In the genomic region with DNA sequence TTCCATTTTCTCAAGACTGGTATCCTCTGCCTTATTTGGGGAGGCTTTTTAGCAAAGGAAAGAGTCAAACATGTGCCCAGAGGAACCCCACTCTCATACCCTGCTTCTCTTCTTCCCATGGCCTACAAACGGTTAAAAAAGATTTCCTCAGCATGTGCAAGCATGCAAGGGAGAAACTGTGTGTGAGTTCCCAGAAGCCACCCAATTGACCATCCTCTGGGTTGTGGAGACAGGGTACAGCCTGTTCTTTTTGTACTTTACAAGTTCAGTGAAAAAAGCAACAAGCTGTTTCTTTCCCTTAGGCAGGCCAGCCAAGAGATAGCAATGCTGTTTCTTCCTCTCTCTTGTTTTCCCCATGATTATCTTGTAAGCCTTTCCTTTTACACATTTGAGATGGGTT, we compare ENCODE assay signal across 21 cellular contexts.
DNase-seq lines count a peak whose midpoint lies in the region; TF ChIP-seq lines count a peak whose summit lies in the region.
"Had no signal": no experiment of that assay in that cellular context is flagged by ENCODE, and none has a peak within 500 bp of the region (broad histone marks: within the 10 kb centered on the region; RNA-seq: fewer than 3 reads in every experiment).

No MANE protein-coding gene starts in this region.

- DNase-seq in LHCN-M2 (ENCODE audit: low read depth) (peak; percentile 68), amniotic epithelial cell (ENCODE audit: low read depth) (peak; percentile 89), renal cortical epithelial cell (ENCODE audit: low read depth) (peak; percentile 46), thyroid gland (peak; percentile 20 to 26), T1000 (lab: John Stamatoyannopoulos, UW) (no peak), NCI-H345 treated with DMSO at 0.1 percent for 48 hours (lab: John Stamatoyannopoulos, UW; ENCODE audit: unreplicated experiment) (no peak), mesenchymal stem cell (no peak)
- DNase-seq: AML-193; CD4-positive, alpha-beta T cell; COR-L47; DMS53; NCI-H1048; NCI-H1417; NCI-H1694; NCI-H2029 treated with DMSO at 0.1 percent for 48 hours; NCI-H526 treated with DMSO at 0.1 percent for 48 hours; PC-9; SHP77 had no signal

- H3K36me3 ChIP-seq in thyroid gland: no peaks in the 10 kb centered on the region
- H3K36me3 ChIP-seq in mesenchymal stem cell (ENCODE audit: control insufficient read depth in 1 of 2, insufficient read depth in 2 of 2, low read depth in 1 of 2, low read length in 2 of 2): no peaks in the 10 kb centered on the region
- H3K36me3 ChIP-seq: BLaER1 treated with 17β-estradiol and CSF1 and Interleukin-3, amounts not matched to agents 10 nM and 100 nM had no signal

- H3K14ac ChIP-seq in mesenchymal stem cell (ENCODE audit: low read length in 2 of 2): no peak overlapping the region

- no peak overlapping the region for H3K9ac ChIP-seq in mesenchymal stem cell (ENCODE audit: low read length)
- H3K9ac ChIP-seq: BLaER1 treated with 17β-estradiol and CSF1 and Interleukin-3, amounts not matched to agents 10 nM and 100 nM; KMS-11 had no signal

- H3K4me3 ChIP-seq in thyroid gland (replicated peaks in 1 of 3) (no peak overlapping the region), mesenchymal stem cell (ENCODE audit: insufficient read depth in 1 of 2, low read depth in 1 of 2, low read length in 2 of 2) (no peak overlapping the region)
- H3K4me3 ChIP-seq: A549; BLaER1 treated with 17β-estradiol and CSF1 and Interleukin-3, amounts not matched to agents 10 nM and 100 nM; PC-9 had no signal

- 87 to 92% methylated on average over 1 of the region's 1 CpG for WGBS in thyroid gland, 2 donors
- 67% methylated on average over 1 of the region's 1 CpG for WGBS in mesenchymal stem cell

- no peak overlapping the region for H4K8ac ChIP-seq in mesenchymal stem cell (ENCODE audit: low read length)

- no peak for TF ChIP-seq CTCF in thyroid gland (IDR thresholded peaks at IDR 0.05)

- intact Hi-C loops in thyroid gland (cut with DNase I): no loop called here

- no peak overlapping the region for H3K27ac ChIP-seq in thyroid gland
- no peak overlapping the region for H3K27ac ChIP-seq in mesenchymal stem cell (ENCODE audit: low read length, poor library complexity, severe bottlenecking)
- H3K27ac ChIP-seq: A549; BLaER1 treated with 17β-estradiol and CSF1 and Interleukin-3, amounts not matched to agents 10 nM and 100 nM; KMS-11; PC-9 had no signal

- H2AFZ ChIP-seq in mesenchymal stem cell (ENCODE audit: low read depth, low read length): no peak overlapping the region
- H2AFZ ChIP-seq: PC-9 had no signal

- no peaks in the 10 kb centered on the region for H3K4me1 ChIP-seq in thyroid gland
- H3K4me1 ChIP-seq in mesenchymal stem cell (ENCODE audit: control insufficient read depth, insufficient read depth, low read depth, low read length): no peaks in the 10 kb centered on the region
- H3K4me1 ChIP-seq: A549; BLaER1 treated with 17β-estradiol and CSF1 and Interleukin-3, amounts not matched to agents 10 nM and 100 nM had no signal

- no peak overlapping the region for H2BK15ac ChIP-seq in mesenchymal stem cell (ENCODE audit: low read depth, poor library complexity, severe bottlenecking)

- H2BK12ac ChIP-seq in mesenchymal stem cell (ENCODE audit: low read length in 2 of 2): peak overlapping the region in 1 of 2 experiments; percentile 33

- TF ChIP-seq POLR2A in thyroid gland (IDR thresholded peaks at IDR 0.05): no peak

- H3K18ac ChIP-seq in mesenchymal stem cell (ENCODE audit: low read depth in 1 of 2, low read length in 2 of 2): no peak overlapping the region

- H3K4me2 ChIP-seq in mesenchymal stem cell (ENCODE audit: low read length, poor library complexity, severe bottlenecking): no peak overlapping the region
- H3K4me2 ChIP-seq: A549; BLaER1 treated with 17β-estradiol and CSF1 and Interleukin-3, amounts not matched to agents 10 nM and 100 nM; KMS-11; PC-9 had no signal

- H3K9me3 ChIP-seq in thyroid gland (no peaks in the 10 kb centered on the region), mesenchymal stem cell (ENCODE audit: control insufficient read depth, low read length) (peaks cover 3% of the 10 kb centered on the region)
- H3K9me3 ChIP-seq: A549 had no signal

- H3K79me1 ChIP-seq in mesenchymal stem cell (replicated peaks; ENCODE audit: low read length, poor library complexity, severe bottlenecking): no peaks in the 10 kb centered on the region

- H3K23ac ChIP-seq in mesenchymal stem cell (ENCODE audit: low read length in 2 of 2): no peak overlapping the region

- no peak overlapping the region for H2BK120ac ChIP-seq in mesenchymal stem cell (ENCODE audit: low read depth, low read length)

- H4K91ac ChIP-seq in mesenchymal stem cell (ENCODE audit: low read length): no peak overlapping the region

- H2BK5ac ChIP-seq in mesenchymal stem cell (ENCODE audit: low read depth, low read length, poor library complexity, severe bottlenecking): no peak overlapping the region

- H3K27me3 ChIP-seq in thyroid gland: no peaks in the 10 kb centered on the region
- H3K27me3 ChIP-seq in mesenchymal stem cell (ENCODE audit: control insufficient read depth in 1 of 2, insufficient read depth in 1 of 2, low read length in 2 of 2): no peaks in the 10 kb centered on the region
- H3K27me3 ChIP-seq: BLaER1 treated with 17β-estradiol and CSF1 and Interleukin-3, amounts not matched to agents 10 nM and 100 nM had no signal

- H3K4ac ChIP-seq in mesenchymal stem cell (ENCODE audit: low read depth in 1 of 2, low read length in 2 of 2): no peak overlapping the region

- H2AK5ac ChIP-seq in mesenchymal stem cell (ENCODE audit: low read length, severe bottlenecking): no peak overlapping the region

Comparison
In these comparisons a context has a peak if more than half of its experiments do, and no peak if none do; other contexts are left out.
1. DNase-seq: peak in LHCN-M2 (single experiment), amniotic epithelial cell (single experiment), renal cortical epithelial cell (single experiment) and thyroid gland (2 of 2); none in T1000 (single experiment), NCI-H345 treated with DMSO at 0.1 percent for 48 hours (single experiment) and mesenchymal stem cell (single experiment).